ENCODE assay signal across 8 cellular contexts in the genomic region with DNA sequence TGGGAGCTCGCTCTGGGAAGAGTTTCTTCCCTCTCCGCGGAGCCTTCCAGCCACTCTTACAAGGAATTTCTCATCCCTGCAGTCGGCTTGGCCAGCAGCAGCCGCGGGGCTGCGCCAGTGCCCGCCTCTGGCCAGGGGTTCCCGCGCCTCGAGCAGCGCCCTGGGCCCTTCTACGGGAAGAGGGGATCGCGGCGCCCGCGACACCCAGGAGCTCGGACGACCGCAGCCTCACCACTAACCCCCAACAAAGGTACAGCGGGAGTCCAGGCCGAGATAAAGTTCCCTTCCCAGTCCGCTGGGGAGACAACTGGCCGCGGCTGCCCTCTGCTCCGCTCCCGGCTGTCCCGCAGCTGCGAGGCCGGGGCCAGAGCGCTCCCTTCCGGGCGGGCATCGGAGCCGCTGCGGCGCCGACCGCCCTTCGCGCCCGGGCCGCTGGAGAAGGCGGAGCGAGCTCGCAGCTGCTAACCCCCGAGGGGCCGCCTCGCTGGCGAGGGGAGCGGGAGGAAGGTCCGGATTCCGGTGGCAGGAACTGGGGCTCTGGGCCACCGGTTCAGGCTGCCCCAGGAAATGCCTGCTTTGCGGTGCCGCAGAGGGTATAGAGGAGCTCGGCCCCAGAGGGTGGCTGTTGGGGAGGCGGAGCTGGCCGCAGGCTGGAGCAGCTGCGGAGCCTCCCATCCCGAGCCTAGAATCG. TPM values are rescaled to one million over a fixed set of nuclear protein-coding genes. Genes with fewer than 3 reads are reported as not detected.
DNase-seq lines count a peak whose midpoint lies in the region; ATAC-seq and TF ChIP-seq lines count a peak whose summit lies in the region.

No MANE protein-coding gene starts in this region.

- H3K9me3 Mint-ChIP-seq in endodermal cell (no peaks in the 10 kb centered on the region), natural killer cell (no peaks in the 10 kb centered on the region)

- intact Hi-C loops in natural killer cell (cut with micrococcal nuclease) = no loop called here

- H3K4me1 ChIP-seq in endodermal cell (ENCODE audit: control insufficient read depth, insufficient read depth, low read length) = no peaks in the 10 kb centered on the region

- no peak for ATAC-seq in T-helper 17 cell
- no peak for ATAC-seq in natural killer cell

- H3K4me3 ChIP-seq in endodermal cell (ENCODE audit: low read length) = peak overlapping the region; percentile 74

- H3K9ac ChIP-seq in endodermal cell (ENCODE audit: extremely low read depth, low read length, poor library complexity, severe bottlenecking) = no peak overlapping the region

- peaks cover 68% of the 10 kb centered on the region for H3K27me3 ChIP-seq in endodermal cell (ENCODE audit: control insufficient read depth, insufficient read depth, low read length, poor library complexity, severe bottlenecking)

- H3K36me3 Mint-ChIP-seq in T-helper 17 cell (ENCODE audit: low read depth) (peaks cover 2% of the 10 kb centered on the region), endodermal cell (ENCODE audit: low read depth) (no peaks in the 10 kb centered on the region), natural killer cell (no peaks in the 10 kb centered on the region)

- H3K4me1 Mint-ChIP-seq in T-helper 17 cell (peaks cover 42% of the 10 kb centered on the region), endodermal cell (peaks cover 31% of the 10 kb centered on the region), natural killer cell (peaks cover 53 to 54% of the 10 kb centered on the region in 2 donors)

- peak; percentile 50 for DNase-seq in DMS 273 (lab: John Stamatoyannopoulos, UW; ENCODE audit: unreplicated experiment)
- DNase-seq in DMS 273 treated with DMSO at 0.1 percent for 48 hours (lab: John Stamatoyannopoulos, UW) = no peak
- peak in 2 of 3 donors; percentile 23 to 34 for DNase-seq in T-helper 17 cell
- peak; percentile 92 for DNase-seq in endodermal cell
- peak; percentile 37 for DNase-seq in natural killer cell
- no peak for DNase-seq in ACHN
- DNase-seq in NCI-H2081 treated with DMSO at 0.1 percent for 48 hours (lab: John Stamatoyannopoulos, UW) = no peak
- DNase-seq in cerebellar cortex (ENCODE audit: low spot score) = no peak

- H3K9me3 ChIP-seq in T-helper 17 cell (ENCODE audit: control insufficient read depth, low read length, poor library complexity, severe bottlenecking) (no peaks in the 10 kb centered on the region), endodermal cell (ENCODE audit: control insufficient read depth, low read length) (no peaks in the 10 kb centered on the region)

- H3K27ac Mint-ChIP-seq in T-helper 17 cell = no peak overlapping the region
- H3K27ac Mint-ChIP-seq in endodermal cell = no peak overlapping the region
- peak overlapping the region; percentile 69 to 73 for H3K27ac Mint-ChIP-seq in natural killer cell

- H3K4me3 Mint-ChIP-seq in T-helper 17 cell (peak overlapping the region; percentile 72), endodermal cell (peak overlapping the region; percentile 65), natural killer cell (peak overlapping the region; percentile 84)

- TF ChIP-seq CTCF in endodermal cell (conservative IDR thresholded peaks at IDR 0.05) (peak; percentile 79), natural killer cell (IDR thresholded peaks at IDR 0.05) (no peak)

- H3K27me3 Mint-ChIP-seq in T-helper 17 cell (peaks cover 72% of the 10 kb centered on the region), endodermal cell (ENCODE audit: insufficient read depth) (peaks cover 84% of the 10 kb centered on the region), natural killer cell (ENCODE audit: low read depth in 2 of 2) (peaks cover 46 to 48% of the 10 kb centered on the region in 2 donors)

- 0 to 2% methylated on average over 28 to 63 of the region's 63 CpGs for WGBS in endodermal cell (ENCODE audit: insufficient coverage in 1 of 2, insufficient read length in 1 of 2), 2 experiments

- no peak overlapping the region for H3K27ac ChIP-seq in endodermal cell (ENCODE audit: low read depth, low read length)

- in situ Hi-C loops in ACHN (cut with HindIII; ENCODE audit: low pct_ligation_motif_present, low pct_unique_long_range_greater_than_20kb, low sequenced_read_pairs) = no loop called here

- no peaks in the 10 kb centered on the region for H3K36me3 ChIP-seq in endodermal cell (ENCODE audit: control insufficient read depth, insufficient read depth, low read length)

RNA-seq across cellular contexts. Expression of a gene that starts 3.6 kb away (rescaled TPM):
- 10 to 100 TPM; 13.5 to 15.4 TPM for total RNA-seq in T-helper 17 cell
- total RNA-seq in endodermal cell = 1 to 10 TPM; 5.6 to 6.9 TPM
- 8.7 TPM for polyA plus RNA-seq in endodermal cell (2013, experiment 1 of 2)
- polyA plus RNA-seq in endodermal cell (2013, experiment 2 of 2) = 7.3 TPM
- 10 to 100 TPM; 14.1 to 18.6 (median 17.1) TPM for total RNA-seq in natural killer cell

Comparison
In these comparisons a context has a peak if more than half of its experiments do, and no peak if none do; other contexts are left out.
1. DNase-seq: peak in DMS 273 (single experiment), T-helper 17 cell (2 of 3), endodermal cell (single experiment) and natural killer cell (single experiment); none in DMS 273 treated with DMSO at 0.1 percent for 48 hours (single experiment), ACHN (single experiment), NCI-H2081 treated with DMSO at 0.1 percent for 48 hours (single experiment) and cerebellar cortex (single experiment).
2. H3K27ac Mint-ChIP-seq: peak in natural killer cell (2 of 2); none in T-helper 17 cell (single experiment) and endodermal cell (single experiment).
3. Peak in every context shown above with its lines, with median percentiles within 50 percentile points of each other: H3K4me3 Mint-ChIP-seq.